16 cellular contexts compared by ENCODE assay signal in the genomic region with DNA sequence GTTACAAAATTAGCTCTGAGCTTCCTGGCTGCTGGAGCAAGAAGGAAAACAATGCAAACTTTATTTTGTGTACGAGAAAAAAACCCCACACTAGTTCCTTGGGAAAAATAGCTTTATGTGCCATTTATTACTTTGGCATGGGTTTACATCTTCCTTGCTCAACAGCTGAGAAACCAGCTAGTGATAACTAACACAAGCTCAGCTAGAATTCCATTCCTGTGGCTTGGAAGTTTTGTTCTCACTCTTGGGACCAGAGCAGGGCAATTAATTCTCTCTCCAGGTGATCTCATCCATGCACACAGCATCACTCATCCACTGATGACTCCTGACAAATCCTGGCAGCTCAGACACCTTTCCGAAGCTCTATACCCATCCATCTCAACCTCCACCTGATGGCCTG.
DNase-seq lines count a peak whose midpoint lies in the region; ATAC-seq and TF ChIP-seq lines count a peak whose summit lies in the region.
"Had no signal": no experiment of that assay in that cellular context is flagged by ENCODE, and none has a peak within 500 bp of the region (broad histone marks: within the 10 kb centered on the region; RNA-seq: fewer than 3 reads in every experiment).

No MANE protein-coding gene starts in this region.

- H3K27me3 ChIP-seq in neuronal stem cell (ENCODE audit: control insufficient read depth in 3 of 3, insufficient read depth in 3 of 3, low read depth in 1 of 3, low read length in 3 of 3), result no peaks in the 10 kb centered on the region

- no peak overlapping the region for H2BK5ac ChIP-seq in neuronal stem cell (ENCODE audit: low read length)

- peak overlapping the region; percentile 6 for H3K27ac ChIP-seq in neuronal stem cell (replicated peaks; ENCODE audit: low read length)
- H3K27ac ChIP-seq: C4-2B had no signal

- TF ChIP-seq CTCF in foreskin fibroblast (IDR thresholded peaks at IDR 0.05; ENCODE audit: low read depth, low read length), result no peak

- H3K79me1 ChIP-seq in neuronal stem cell (ENCODE audit: low read depth, low read length), result no peaks in the 10 kb centered on the region

- no peak overlapping the region for H3K23ac ChIP-seq in neuronal stem cell (ENCODE audit: low read depth, low read length, poor library complexity)

- H4K8ac ChIP-seq in neuronal stem cell (ENCODE audit: low read depth, low read length), result no peak overlapping the region

- no peak overlapping the region for H2AK5ac ChIP-seq in neuronal stem cell (ENCODE audit: low read depth, low read length)

- no peak overlapping the region for H3K4ac ChIP-seq in neuronal stem cell (ENCODE audit: low read length)

- H3K18ac ChIP-seq in neuronal stem cell (ENCODE audit: low read length), result no peak overlapping the region

- no peak overlapping the region for H2BK15ac ChIP-seq in neuronal stem cell (ENCODE audit: low read length)

- H4K91ac ChIP-seq in neuronal stem cell (ENCODE audit: low read depth, low read length, poor library complexity), result no peak overlapping the region

- no CpG with 5 or more reads among the region's 2 CpGs for WGBS in neuronal stem cell (ENCODE audit: extremely low coverage in 2 of 2, insufficient read length in 2 of 2, insufficient replicate concordance in 1 of 2), 2 donors

- no peaks in the 10 kb centered on the region for H3K36me3 ChIP-seq in neuronal stem cell (replicated peaks in 1 of 2; ENCODE audit: control insufficient read depth in 2 of 2, insufficient read depth in 2 of 2, low read length in 2 of 2)

- no peak for ATAC-seq in GM21717 (IDR thresholded peaks at IDR 0.05; ENCODE audit: unreplicated experiment)

- no peak overlapping the region for H3K9ac ChIP-seq in neuronal stem cell (ENCODE audit: low read depth, low read length, poor library complexity)
- H3K9ac ChIP-seq: SK-N-SH had no signal

- no peaks in the 10 kb centered on the region for H3K9me3 ChIP-seq in neuronal stem cell (replicated peaks in 1 of 2; ENCODE audit: control insufficient read depth in 2 of 2, insufficient read depth in 1 of 2, low read depth in 1 of 2, low read length in 2 of 2)
- H3K9me3 ChIP-seq: SK-N-SH had no signal

- peaks cover 4 to 13% of the 10 kb centered on the region in 2 donors for H3K4me1 ChIP-seq in neuronal stem cell (ENCODE audit: control insufficient read depth in 2 of 2, insufficient read depth in 1 of 2, low read depth in 1 of 2, low read length in 2 of 2)

- no peak overlapping the region for H2BK12ac ChIP-seq in neuronal stem cell (ENCODE audit: low read length)

- no peak overlapping the region for H2AFZ ChIP-seq in neuronal stem cell (ENCODE audit: low read length)

- H2BK120ac ChIP-seq in neuronal stem cell (ENCODE audit: low read depth, low read length), result no peak overlapping the region

- DNase-seq in AG20443 (ENCODE audit: low spot score) (peak; percentile 19), LHCN-M2 (ENCODE audit: low read depth) (peak; percentile 6), fibroblast of peridontal ligament (ENCODE audit: extremely low read depth) (peak; percentile 8), neuronal stem cell (ENCODE audit: low spot score) (no peak), NCI-H82 (lab: John Stamatoyannopoulos, UW) (no peak), foreskin melanocyte (no peak), foreskin fibroblast (no peak)
- DNase-seq: AML-193, Karpas-422, NCI-H1105, NCI-H2081 treated with DMSO at 0.1 percent for 48 hours, NCI-H510A, SHP77 treated with DMSO at 0.1 percent for 48 hours, SK-N-SH had no signal

- no peak overlapping the region for H3K4me2 ChIP-seq in neuronal stem cell (ENCODE audit: insufficient read depth, low read length, poor library complexity, severe bottlenecking)
- H3K4me2 ChIP-seq: SK-N-SH had no signal

- H3K14ac ChIP-seq in neuronal stem cell (ENCODE audit: low read length), result no peak overlapping the region

- H3K4me3 ChIP-seq in neuronal stem cell (ENCODE audit: low read length in 2 of 2), result no peak overlapping the region
- H3K4me3 ChIP-seq in foreskin fibroblast (ENCODE audit: low read depth in 1 of 2, low read length in 2 of 2), result no peak overlapping the region

Comparison
In these comparisons a context has a peak if more than half of its experiments do, and no peak if none do; other contexts are left out.
1. DNase-seq: peak in AG20443 (single experiment), LHCN-M2 (single experiment) and fibroblast of peridontal ligament (single experiment); none in neuronal stem cell (single experiment), NCI-H82 (single experiment), foreskin melanocyte (single experiment) and foreskin fibroblast (0 of 2).